ENCODE assay signal across 32 cellular contexts in genomic region chr6:121858976-121859375, GRCh38.
"Had no signal": no experiment of that assay in that cellular context is flagged by ENCODE, and none has a peak within 500 bp of the region (broad histone marks: within the 10 kb centered on the region; RNA-seq: fewer than 3 reads in every experiment).

No MANE protein-coding gene starts in this region.

- H3K27ac ChIP-seq: adrenal gland, body of pancreas, colonic mucosa, gastrocnemius medialis, left ventricle myocardium inferior, parathyroid adenoma, psoas muscle, sigmoid colon, upper lobe of left lung, WERI-Rb-1 had no signal

- H3K4me3 ChIP-seq: adrenal gland, body of pancreas, colonic mucosa, gastrocnemius medialis, left ventricle myocardium inferior, lung, psoas muscle, sigmoid colon, upper lobe of left lung had no signal

- H3K9me3 ChIP-seq: adrenal gland, body of pancreas, colonic mucosa, gastrocnemius medialis, psoas muscle had no signal

- H3K9me3 Mint-ChIP-seq: activated T-helper 1 cell treated with anti-CD3 and anti-CD28 coated beads, Interleukin-12 subunit alpha, Interleukin-12 subunit beta, Interleukin-2, Interleukin-4 antibody, amounts not matched to agents 30 ng/mL and 10 ng/mL and 1 ng/mL, durations not matched to agents 14 hours and 24 hours and 36 hours; stimulated activated naive CD8-positive, alpha-beta T cell treated with anti-CD3 and anti-CD28 coated beads, Interleukin-15, Interleukin-2, amounts not matched to agents 100 ng/mL and 50 ng/mL, for 24 hours had no signal

- H3K9ac ChIP-seq: parathyroid adenoma had no signal

- H3K36me3 Mint-ChIP-seq: activated naive CD8-positive, alpha-beta T cell treated with anti-CD3 and anti-CD28 coated beads for 36 hours; stimulated activated effector memory CD8-positive, alpha-beta T cell treated with anti-CD3 and anti-CD28 coated beads, Interleukin-12 subunit alpha, Interleukin-12 subunit beta, amount 100 ng/mL, for 72 hours had no signal

- H2AFZ ChIP-seq: parathyroid adenoma had no signal

- H3K27ac Mint-ChIP-seq: activated naive CD4-positive, alpha-beta T cell treated with anti-CD3 and anti-CD28 coated beads for 36 hours; activated naive CD8-positive, alpha-beta T cell treated with anti-CD3 and anti-CD28 coated beads for 36 hours; activated T-helper 1 cell treated with anti-CD3 and anti-CD28 coated beads, Interleukin-12 subunit alpha, Interleukin-12 subunit beta, Interleukin-2, Interleukin-4 antibody, amounts not matched to agents 30 ng/mL and 10 ng/mL and 1 ng/mL, durations not matched to agents 14 hours and 24 hours and 36 hours; stimulated activated effector memory CD8-positive, alpha-beta T cell treated with anti-CD3 and anti-CD28 coated beads, Interleukin-12 subunit alpha, Interleukin-12 subunit beta, amount 100 ng/mL, for 72 hours; stimulated activated naive CD8-positive, alpha-beta T cell treated with anti-CD3 and anti-CD28 coated beads, Interleukin-15, Interleukin-2, amounts not matched to agents 100 ng/mL and 50 ng/mL, for 24 hours; T-helper 17 cell had no signal

- H3K79me2 ChIP-seq: parathyroid adenoma had no signal

- H3K36me3 ChIP-seq: adrenal gland, colonic mucosa, gastrocnemius medialis, left ventricle myocardium inferior, sigmoid colon, upper lobe of left lung, WERI-Rb-1 had no signal

- H3K27me3 ChIP-seq: adrenal gland, body of pancreas, colonic mucosa, gastrocnemius medialis, sigmoid colon, upper lobe of left lung had no signal

- H3K27me3 Mint-ChIP-seq: activated naive CD8-positive, alpha-beta T cell treated with anti-CD3 and anti-CD28 coated beads for 36 hours; stimulated activated naive CD8-positive, alpha-beta T cell treated with anti-CD3 and anti-CD28 coated beads, Interleukin-15, Interleukin-2, amounts not matched to agents 100 ng/mL and 50 ng/mL, for 24 hours; T-helper 17 cell had no signal

- DNase-seq: activated CD4-positive, alpha-beta T cell treated with anti-CD3 and anti-CD28 coated beads for 48 hours; activated CD4-positive, alpha-beta T cell treated with anti-CD3 and anti-CD28 coated beads, Interleukin-2, amount 50 U/mL, for 48 hours; activated CD8-positive, alpha-beta memory T cell treated with anti-CD3 and anti-CD28 coated beads, Interleukin-2, amount 50 U/mL, for 4 hours; activated effector memory CD4-positive, alpha-beta T cell treated with anti-CD3 and anti-CD28 coated beads, Interleukin-2, amount 50 U/mL, for 16 hours; activated naive CD4-positive, alpha-beta T cell treated with anti-CD3 and anti-CD28 coated beads for 36 hours; activated naive CD8-positive, alpha-beta T cell treated with anti-CD3 and anti-CD28 coated beads for 36 hours; activated T-cell treated with anti-CD3 and anti-CD28 coated beads, Interleukin-2, amount 50 U/mL, for 1 hour; adrenal gland; aorta; body of pancreas; cerebellar nuclear complex; colonic mucosa; effector CD8-positive, alpha-beta T cell; erythroblast; gastrocnemius medialis; glutamatergic neuron; islet precursor cell; left ventricle myocardium inferior; naive thymus-derived CD4-positive, alpha-beta T cell; psoas muscle; sigmoid colon; small intestine; stimulated activated CD4-positive, alpha-beta T cell treated with anti-CD3 and anti-CD28 coated beads, Interleukin-4, amount 100 ng/mL, for 24 hours; T-helper 17 cell; T1000; upper lobe of left lung; WERI-Rb-1 had no signal

- H3K4me3 Mint-ChIP-seq: activated naive CD4-positive, alpha-beta T cell treated with anti-CD3 and anti-CD28 coated beads for 36 hours; activated naive CD8-positive, alpha-beta T cell treated with anti-CD3 and anti-CD28 coated beads for 36 hours; activated T-helper 1 cell treated with anti-CD3 and anti-CD28 coated beads, Interleukin-12 subunit alpha, Interleukin-12 subunit beta, Interleukin-2, Interleukin-4 antibody, amounts not matched to agents 30 ng/mL and 10 ng/mL and 1 ng/mL, durations not matched to agents 14 hours and 24 hours and 36 hours; naive thymus-derived CD4-positive, alpha-beta T cell; stimulated activated effector memory CD8-positive, alpha-beta T cell treated with anti-CD3 and anti-CD28 coated beads, Interleukin-12 subunit alpha, Interleukin-12 subunit beta, amount 100 ng/mL, for 72 hours; stimulated activated naive CD8-positive, alpha-beta T cell treated with anti-CD3 and anti-CD28 coated beads, Interleukin-15, Interleukin-2, amounts not matched to agents 100 ng/mL and 50 ng/mL, for 24 hours; T-helper 17 cell had no signal

- H3K4me1 Mint-ChIP-seq: activated naive CD8-positive, alpha-beta T cell treated with anti-CD3 and anti-CD28 coated beads for 36 hours; naive thymus-derived CD4-positive, alpha-beta T cell; stimulated activated effector memory CD8-positive, alpha-beta T cell treated with anti-CD3 and anti-CD28 coated beads, Interleukin-12 subunit alpha, Interleukin-12 subunit beta, amount 100 ng/mL, for 72 hours; T-helper 17 cell had no signal

- H3K4me1 ChIP-seq: adrenal gland, body of pancreas, colonic mucosa, gastrocnemius medialis, left ventricle myocardium inferior, parathyroid adenoma, psoas muscle, sigmoid colon, upper lobe of left lung had no signal
